26 cellular contexts compared by ENCODE assay signal in genomic region chr10:123013456-123014419, GRCh38. TPM values are rescaled to one million over a fixed set of nuclear protein-coding genes. Genes with fewer than 3 reads are reported as not detected.
"Had no signal": no experiment of that assay in that cellular context is flagged by ENCODE, and none has a peak within 500 bp of the region (broad histone marks: within the 10 kb centered on the region; RNA-seq: fewer than 3 reads in every experiment).

No MANE protein-coding gene starts in this region.

- H3K27me3 Mint-ChIP-seq: activated CD8-positive, alpha-beta T cell treated with anti-CD3 and anti-CD28 coated beads for 36 hours; activated naive CD4-positive, alpha-beta T cell treated with anti-CD3 and anti-CD28 coated beads, Interleukin-2, amount 10 ng/mL, durations not matched to agents 7 days and 5 days had no signal

- H3K4me3 Mint-ChIP-seq: activated CD8-positive, alpha-beta T cell treated with anti-CD3 and anti-CD28 coated beads for 36 hours; activated naive CD4-positive, alpha-beta T cell treated with anti-CD3 and anti-CD28 coated beads, Interleukin-2, amount 10 ng/mL, durations not matched to agents 7 days and 5 days; activated T-cell treated with anti-CD3 and anti-CD28 coated beads, Interleukin-2, amount 50 U/mL, for 4 hours; immature natural killer cell; mesothelial cell of epicardium; T-helper 2 cell treated with Interferon-gamma antibody and Interleukin-4, amounts not matched to agents 5 μg/mL and 100 μg/mL, for 36 hours; WTC11 had no signal

- DNase-seq: activated CD4-positive, alpha-beta T cell treated with anti-CD3 and anti-CD28 coated beads for 48 hours; activated CD8-positive, alpha-beta T cell treated with anti-CD3 and anti-CD28 coated beads for 36 hours; activated naive CD4-positive, alpha-beta T cell treated with anti-CD3 and anti-CD28 coated beads, Interleukin-2, amount 10 ng/mL, durations not matched to agents 7 days and 5 days; activated T-cell treated with anti-CD3 and anti-CD28 coated beads, Interleukin-2, amount 50 U/mL, for 4 hours; cerebellar nuclear complex; effector CD8-positive, alpha-beta T cell; gastrocnemius medialis; immature natural killer cell; left colon; SK-N-SH; stimulated activated CD4-positive, alpha-beta T cell treated with anti-CD3 and anti-CD28 coated beads, Interleukin-12 subunit alpha, Interleukin-12 subunit beta, amount 100 ng/mL, for 4 hours; stimulated activated CD4-positive, alpha-beta T cell treated with anti-CD3 and anti-CD28 coated beads, Interleukin-1b, Interleukin-23, amount 100 ng/mL, for 48 hours; stimulated activated CD8-positive, alpha-beta memory T cell treated with anti-CD3 and anti-CD28 coated beads, Interleukin-4, amount 100 ng/mL, for 48 hours; stimulated activated naive CD4-positive, alpha-beta T cell treated with Interleukin-2 at 50 U/mL for 16 hours; substantia nigra; transverse colon; uterus had no signal

- H3K4me3 ChIP-seq: ascending aorta, gastrocnemius medialis, heart right ventricle, lung, transverse colon, uterus had no signal

- FAIRE-seq: endothelial cell of umbilical vein had no signal

- ATAC-seq: activated CD8-positive, alpha-beta T cell treated with anti-CD3 and anti-CD28 coated beads for 36 hours; activated T-cell treated with anti-CD3 and anti-CD28 coated beads, Interleukin-2, amount 50 U/mL, for 4 hours; gastrocnemius medialis; heart right ventricle; left colon; WTC11 had no signal

- H3K27me3 ChIP-seq: ascending aorta, gastrocnemius medialis, heart right ventricle, transverse colon, uterus had no signal

- H3K9me3 Mint-ChIP-seq: activated CD8-positive, alpha-beta T cell treated with anti-CD3 and anti-CD28 coated beads for 36 hours; activated naive CD4-positive, alpha-beta T cell treated with anti-CD3 and anti-CD28 coated beads, Interleukin-2, amount 10 ng/mL, durations not matched to agents 7 days and 5 days; activated T-cell treated with anti-CD3 and anti-CD28 coated beads, Interleukin-2, amount 50 U/mL, for 4 hours; immature natural killer cell; mesothelial cell of epicardium; nephron; T-helper 2 cell treated with Interferon-gamma antibody and Interleukin-4, amounts not matched to agents 5 μg/mL and 100 μg/mL, for 36 hours had no signal

- H3K27ac Mint-ChIP-seq: activated CD8-positive, alpha-beta T cell treated with anti-CD3 and anti-CD28 coated beads for 36 hours; activated naive CD4-positive, alpha-beta T cell treated with anti-CD3 and anti-CD28 coated beads, Interleukin-2, amount 10 ng/mL, durations not matched to agents 7 days and 5 days; immature natural killer cell; mesothelial cell of epicardium; nephron; T-helper 2 cell treated with Interferon-gamma antibody and Interleukin-4, amounts not matched to agents 5 μg/mL and 100 μg/mL, for 36 hours; WTC11 had no signal

- H3K27ac ChIP-seq: ascending aorta, gastrocnemius medialis, heart right ventricle, parathyroid adenoma, transverse colon, uterus had no signal

- H3K36me3 ChIP-seq: ascending aorta, gastrocnemius medialis, transverse colon, uterus had no signal

- H3K9me3 ChIP-seq: ascending aorta, gastrocnemius medialis, heart right ventricle, SK-N-SH, transverse colon, uterus had no signal

- H3K4me1 ChIP-seq: parathyroid adenoma, uterus had no signal

RNA-seq across cellular contexts. Expression of gene PSTK, which starts 33.5 kb away (rescaled TPM):
- total RNA-seq: ascending aorta had no signal
